20 cellular contexts compared by ENCODE assay signal in the genomic region with DNA sequence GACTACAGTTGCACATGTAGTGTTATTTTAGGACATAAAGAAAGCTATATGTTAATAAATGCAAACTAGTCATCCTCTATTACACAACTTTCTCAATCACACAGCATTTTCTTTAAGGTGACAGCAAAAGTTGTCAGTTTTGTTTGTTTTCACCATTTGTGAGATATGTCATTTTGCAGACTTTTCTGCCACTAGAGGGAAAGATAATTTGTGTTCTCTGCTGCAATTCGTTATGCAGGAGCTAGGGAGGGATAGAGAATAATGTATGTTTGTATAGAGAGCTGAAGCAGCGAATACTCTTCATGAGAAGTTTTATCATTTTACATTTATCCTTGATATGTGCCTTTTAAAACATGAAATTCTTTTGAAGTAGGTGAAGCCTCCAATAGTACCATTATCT.
A peak's percentile ranks its signal among the peaks of the same experiment; 100 is the strongest.
DNase-seq lines count a peak whose midpoint lies in the region; ATAC-seq and TF ChIP-seq lines count a peak whose summit lies in the region.
"Had no signal": no experiment of that assay in that cellular context is flagged by ENCODE, and none has a peak within 500 bp of the region (broad histone marks: within the 10 kb centered on the region; RNA-seq: fewer than 3 reads in every experiment).

No MANE protein-coding gene starts in this region.

- no peaks in the 10 kb centered on the region for H3K27me3 Mint-ChIP-seq in nephron (ENCODE audit: low read depth)
- H3K27me3 Mint-ChIP-seq: activated naive CD8-positive, alpha-beta T cell treated with anti-CD3 and anti-CD28 coated beads, Interleukin-2, amount 10 ng/mL, durations not matched to agents 7 days and 5 days; IgD-negative memory B cell; T-helper 17 cell had no signal

- H3K36me3 ChIP-seq in DOHH2 (ENCODE audit: control insufficient read depth, low read length), result no peaks in the 10 kb centered on the region
- H3K36me3 ChIP-seq in colonic mucosa, result no peaks in the 10 kb centered on the region
- H3K36me3 ChIP-seq: BLaER1 treated with 17β-estradiol and CSF1 and Interleukin-3, amounts not matched to agents 10 nM and 100 nM; prostate gland had no signal

- no peak overlapping the region for H3K9ac ChIP-seq in colonic mucosa (ENCODE audit: low read depth in 2 of 2, low read length in 2 of 2)
- H3K9ac ChIP-seq: BLaER1 treated with 17β-estradiol and CSF1 and Interleukin-3, amounts not matched to agents 10 nM and 100 nM had no signal

- H3K4me2 ChIP-seq in DOHH2 (ENCODE audit: low read length), result 0 out of 2 replicates have a peak overlapping the region, but pooled peaks have one; percentile 4
- H3K4me2 ChIP-seq: BLaER1 treated with 17β-estradiol and CSF1 and Interleukin-3, amounts not matched to agents 10 nM and 100 nM had no signal

- ATAC-seq in GM19455 (IDR thresholded peaks at IDR 0.05; ENCODE audit: unreplicated experiment) (no peak), HG02884 (IDR thresholded peaks at IDR 0.05; ENCODE audit: unreplicated experiment) (no peak)
- ATAC-seq: T-helper 17 cell had no signal

- H3K4me1 ChIP-seq in DOHH2 (ENCODE audit: control insufficient read depth, low read length) (peaks cover 13% of the 10 kb centered on the region), colonic mucosa (no peaks in the 10 kb centered on the region)
- H3K4me1 ChIP-seq: BLaER1 treated with 17β-estradiol and CSF1 and Interleukin-3, amounts not matched to agents 10 nM and 100 nM; prostate gland had no signal

- H3K4me3 ChIP-seq in DOHH2 (ENCODE audit: low read length) (no peak overlapping the region), colonic mucosa (no peak overlapping the region)
- H3K4me3 ChIP-seq in Jurkat, Clone E6-1 (ENCODE audit: low read length), result no peak overlapping the region
- H3K4me3 ChIP-seq: BLaER1 treated with 17β-estradiol and CSF1 and Interleukin-3, amounts not matched to agents 10 nM and 100 nM; prostate gland had no signal

- H3K4me3 Mint-ChIP-seq in nephron, result no peak overlapping the region
- H3K4me3 Mint-ChIP-seq: activated naive CD8-positive, alpha-beta T cell treated with anti-CD3 and anti-CD28 coated beads, Interleukin-2, amount 10 ng/mL, durations not matched to agents 7 days and 5 days; IgD-negative memory B cell; T-helper 17 cell had no signal

- H3K27ac ChIP-seq in DOHH2 (ENCODE audit: low read depth, low read length), result no peak overlapping the region
- H3K27ac ChIP-seq in VCaP, result no peak overlapping the region
- no peak overlapping the region for H3K27ac ChIP-seq in colonic mucosa
- H3K27ac ChIP-seq: BLaER1 treated with 17β-estradiol and CSF1 and Interleukin-3, amounts not matched to agents 10 nM and 100 nM; epithelial cell of prostate; prostate gland had no signal

- in situ Hi-C loops in G401 (cut with HindIII; ENCODE audit: low sequenced_read_pairs), result no loop called here

- intact Hi-C loops in colonic mucosa (cut with DNase I), result no loop called here

- no peaks in the 10 kb centered on the region for H3K9me2 ChIP-seq in DOHH2 (replicated peaks; ENCODE audit: control insufficient read depth, low read length)

- no peaks in the 10 kb centered on the region for H4K20me1 ChIP-seq in DOHH2 (ENCODE audit: control insufficient read depth, insufficient read depth, low read depth, low read length)
- H4K20me1 ChIP-seq: BLaER1 treated with 17β-estradiol and CSF1 and Interleukin-3, amounts not matched to agents 10 nM and 100 nM had no signal

- H3K79me2 ChIP-seq in DOHH2 (ENCODE audit: control insufficient read depth, low read length), result no peaks in the 10 kb centered on the region

- H3K27me3 ChIP-seq in DOHH2 (ENCODE audit: control insufficient read depth, low read length), result no peaks in the 10 kb centered on the region
- H3K27me3 ChIP-seq in colonic mucosa, result no peaks in the 10 kb centered on the region
- H3K27me3 ChIP-seq: BLaER1 treated with 17β-estradiol and CSF1 and Interleukin-3, amounts not matched to agents 10 nM and 100 nM had no signal

- H3K4me1 Mint-ChIP-seq in nephron, result no peaks in the 10 kb centered on the region
- H3K4me1 Mint-ChIP-seq: activated naive CD8-positive, alpha-beta T cell treated with anti-CD3 and anti-CD28 coated beads, Interleukin-2, amount 10 ng/mL, durations not matched to agents 7 days and 5 days; IgD-negative memory B cell; T-helper 17 cell had no signal

- H3K9me3 Mint-ChIP-seq in nephron, result no peaks in the 10 kb centered on the region

- no peaks in the 10 kb centered on the region for H3F3A ChIP-seq in DOHH2 (ENCODE audit: control insufficient read depth, insufficient read depth)

- TF ChIP-seq CTCF in DOHH2 (IDR thresholded peaks at IDR 0.05; ENCODE audit: low read depth, low read length, poor library complexity, severe bottlenecking), result peak; percentile 29
- peak; percentile 65 for TF ChIP-seq CTCF in VCaP (conservative IDR thresholded peaks at IDR 0.05)
- TF ChIP-seq CTCF in nephron (IDR thresholded peaks at IDR 0.05; ENCODE audit: unreplicated experiment in 3 of 3), result peak; percentile 27 to 34 (median 28)
- TF ChIP-seq CTCF in colonic mucosa (IDR thresholded peaks at IDR 0.05), result no peak

- H3K9me3 ChIP-seq in DOHH2 (ENCODE audit: control insufficient read depth, insufficient read depth, low read length) (no peaks in the 10 kb centered on the region), colonic mucosa (no peaks in the 10 kb centered on the region)
- H3K9me3 ChIP-seq: BLaER1 treated with 17β-estradiol and CSF1 and Interleukin-3, amounts not matched to agents 10 nM and 100 nM; prostate gland had no signal

- H3K36me3 Mint-ChIP-seq in nephron (ENCODE audit: low read depth), result no peaks in the 10 kb centered on the region
- H3K36me3 Mint-ChIP-seq: activated naive CD8-positive, alpha-beta T cell treated with anti-CD3 and anti-CD28 coated beads, Interleukin-2, amount 10 ng/mL, durations not matched to agents 7 days and 5 days; IgD-negative memory B cell had no signal

- DNase-seq in Jurkat, Clone E6-1 (ENCODE audit: low read depth, low spot score), result peak; percentile 8
- DNase-seq in colonic mucosa (no peak), G401 (ENCODE audit: low spot score) (no peak)
- DNase-seq: activated CD4-positive, alpha-beta T cell treated with anti-CD3 and anti-CD28 coated beads for 4 hours; activated naive CD8-positive, alpha-beta T cell treated with anti-CD3 and anti-CD28 coated beads, Interleukin-2, amount 10 ng/mL, durations not matched to agents 7 days and 5 days; cerebellar nuclear complex; kidney glomerular epithelial cell; NCI-H1436; NCI-H446; stimulated activated CD4-positive, alpha-beta T cell treated with anti-CD3 and anti-CD28 coated beads, Interleukin-15, amount 100 ng/mL, for 24 hours; T-helper 17 cell had no signal

- H3K27ac Mint-ChIP-seq in nephron, result no peak overlapping the region
- H3K27ac Mint-ChIP-seq: activated naive CD8-positive, alpha-beta T cell treated with anti-CD3 and anti-CD28 coated beads, Interleukin-2, amount 10 ng/mL, durations not matched to agents 7 days and 5 days; IgD-negative memory B cell; T-helper 17 cell had no signal
